8 cellular contexts compared by ENCODE assay signal in genomic region chr10:95755511-95756004, GRCh38. TPM values are rescaled to one million over a fixed set of nuclear protein-coding genes. Genes with fewer than 3 reads are reported as not detected.
A peak's percentile ranks its signal among the peaks of the same experiment; 100 is the strongest.
DNase-seq lines count a peak whose midpoint lies in the region; ATAC-seq and TF ChIP-seq lines count a peak whose summit lies in the region.

No MANE protein-coding gene starts in this region.

- peak; percentile 63 for ATAC-seq in esophagus mucosa

- peak overlapping the region; percentile 80 for H3K4me3 Mint-ChIP-seq in activated CD4-positive, alpha-beta T cell treated with anti-CD3 and anti-CD28 coated beads, Interleukin-2, amount 10 ng/mL, durations not matched to agents 24 days and 14 days
- H3K4me3 Mint-ChIP-seq in nephron = peak overlapping the region; percentile 75 to 87 (median 85)

- DNase-seq in activated CD4-positive, alpha-beta T cell treated with anti-CD3 and anti-CD28 coated beads, Interleukin-2, amount 10 ng/mL, durations not matched to agents 24 days and 14 days = no peak
- no peak for DNase-seq in activated CD4-positive, alpha-beta T cell treated with anti-CD3 and anti-CD28 coated beads for 4 hours
- peak; percentile 93 for DNase-seq in NOMO-1 treated with DMSO at 0.1 percent for 48 hours (lab: John Stamatoyannopoulos, UW; ENCODE audit: unreplicated experiment)
- DNase-seq in NCI-H510A (lab: John Stamatoyannopoulos, UW) = no peak
- DNase-seq in NCI-H226 = no peak
- DNase-seq in effector CD8-positive, alpha-beta T cell (lab: John Stamatoyannopoulos, UW) = no peak

- no peak for TF ChIP-seq CTCF in nephron (IDR thresholded peaks at IDR 0.05; ENCODE audit: unreplicated experiment in 3 of 3)

- peaks cover 29% of the 10 kb centered on the region for H3K4me1 Mint-ChIP-seq in activated CD4-positive, alpha-beta T cell treated with anti-CD3 and anti-CD28 coated beads, Interleukin-2, amount 10 ng/mL, durations not matched to agents 24 days and 14 days
- peaks cover 26% of the 10 kb centered on the region for H3K4me1 Mint-ChIP-seq in nephron

- intact Hi-C loops in activated CD4-positive, alpha-beta T cell treated with anti-CD3 and anti-CD28 coated beads, Interleukin-2, amount 10 ng/mL, durations not matched to agents 24 days and 14 days (cut with micrococcal nuclease) = loop anchor here (5.0 kb wide), 1 partner anchor 63 kb away; the partner anchor contains the start of gene TCTN3

- H3K27me3 Mint-ChIP-seq in activated CD4-positive, alpha-beta T cell treated with anti-CD3 and anti-CD28 coated beads, Interleukin-2, amount 10 ng/mL, durations not matched to agents 24 days and 14 days = peaks cover 11% of the 10 kb centered on the region
- H3K27me3 Mint-ChIP-seq in nephron (ENCODE audit: low read depth) = no peaks in the 10 kb centered on the region

- H3K36me3 Mint-ChIP-seq in activated CD4-positive, alpha-beta T cell treated with anti-CD3 and anti-CD28 coated beads, Interleukin-2, amount 10 ng/mL, durations not matched to agents 24 days and 14 days (ENCODE audit: low read depth) = peaks cover 3% of the 10 kb centered on the region
- no peaks in the 10 kb centered on the region for H3K36me3 Mint-ChIP-seq in nephron (ENCODE audit: low read depth)

- H3K27ac Mint-ChIP-seq in activated CD4-positive, alpha-beta T cell treated with anti-CD3 and anti-CD28 coated beads, Interleukin-2, amount 10 ng/mL, durations not matched to agents 24 days and 14 days = peak overlapping the region; percentile 74
- peak overlapping the region; percentile 71 to 91 (median 89) for H3K27ac Mint-ChIP-seq in nephron

- H3K9me3 Mint-ChIP-seq in activated CD4-positive, alpha-beta T cell treated with anti-CD3 and anti-CD28 coated beads, Interleukin-2, amount 10 ng/mL, durations not matched to agents 24 days and 14 days = peaks cover 6% of the 10 kb centered on the region
- H3K9me3 Mint-ChIP-seq in nephron = no peaks in the 10 kb centered on the region

RNA-seq across cellular contexts. Expression of gene ENTPD1, which starts 0.4 kb away (rescaled TPM):
- total RNA-seq in activated CD4-positive, alpha-beta T cell treated with anti-CD3 and anti-CD28 coated beads, Interleukin-2, amount 10 ng/mL, durations not matched to agents 24 days and 14 days = 13.0 and 17.0 TPM in 2 replicates
- total RNA-seq in esophagus mucosa = 9.2 TPM
